In genomic region chr14:96257900-96258299, GRCh38 we compare ENCODE assay signal across 28 cellular contexts. TPM values are rescaled to one million over a fixed set of nuclear protein-coding genes. Genes with fewer than 3 reads are reported as not detected.
"Had no signal": no experiment of that assay in that cellular context is flagged by ENCODE, and none has a peak within 500 bp of the region (broad histone marks: within the 10 kb centered on the region; RNA-seq: fewer than 3 reads in every experiment).

No MANE protein-coding gene starts in this region.

- H3K4me3 ChIP-seq: gastroesophageal sphincter, hepatocyte, left ventricle myocardium inferior, lung, mucosa of descending colon, stomach, tibial artery had no signal

- H3K4me1 ChIP-seq: left ventricle myocardium inferior, tibial artery had no signal

- H2AFZ ChIP-seq: hepatocyte had no signal

- ATAC-seq: activated CD8-positive, alpha-beta memory T cell treated with anti-CD3 and anti-CD28 coated beads, Interleukin-2, amount 10 ng/mL, durations not matched to agents 7 days and 5 days; activated CD8-positive, alpha-beta T cell treated with anti-CD3 and anti-CD28 coated beads, Interleukin-2, amount 10 ng/mL, durations not matched to agents 7 days and 5 days; activated naive CD8-positive, alpha-beta T cell treated with anti-CD3 and anti-CD28 coated beads, Interleukin-2, amount 50 U/mL, for 24 hours; esophagus mucosa; gastroesophageal sphincter; mucosa of descending colon; natural killer cell treated with Interleukin-12 subunit alpha and Interleukin-12 subunit beta and Interleukin-15 and Interleukin-18, amount 100 ng/mL, for 72 hours; sciatic nerve; stimulated activated naive B cell treated with anti-CD40 and anti-IgM and Interleukin-4, amounts not matched to agents 10 μg/mL and 1 μg/mL and 100 μg/mL, for 72 hours; T-helper 17 cell had no signal

- DNase-seq: activated B cell treated with CpG ODN at 0.5 μM for 24 hours; activated CD8-positive, alpha-beta memory T cell treated with anti-CD3 and anti-CD28 coated beads, Interleukin-2, amount 10 ng/mL, durations not matched to agents 7 days and 5 days; activated CD8-positive, alpha-beta T cell treated with anti-CD3 and anti-CD28 coated beads, Interleukin-2, amount 10 ng/mL, durations not matched to agents 7 days and 5 days; activated naive CD8-positive, alpha-beta T cell treated with anti-CD3 and anti-CD28 coated beads, Interleukin-2, amount 50 U/mL, for 24 hours; activated T-cell treated with anti-CD3 and anti-CD28 coated beads, Interleukin-2, amount 50 U/mL, for 48 hours; amygdala; caudate nucleus; cortex of kidney; endodermal cell; islet precursor cell; left ventricle myocardium inferior; mucosa of descending colon; small intestine; stimulated activated CD4-positive, alpha-beta T cell treated with anti-CD3 and anti-CD28 coated beads, Interleukin-1b, Interleukin-23, amount 100 ng/mL, for 48 hours; stimulated activated naive B cell treated with anti-CD40 and anti-IgM and Interleukin-4, amounts not matched to agents 10 μg/mL and 1 μg/mL and 100 μg/mL, for 72 hours; stomach; T-helper 17 cell; T1000 had no signal

- H3K9me3 ChIP-seq: mucosa of descending colon, stomach had no signal

- H3K27ac ChIP-seq: hepatocyte, left ventricle myocardium inferior, tibial artery had no signal

- H3K36me3 ChIP-seq: gastroesophageal sphincter, left ventricle myocardium inferior, stomach, tibial artery had no signal

- H3K27me3 ChIP-seq: gastroesophageal sphincter, hepatocyte had no signal

RNA-seq across cellular contexts. Expression of gene BDKRB1, which starts 1.9 kb away (rescaled TPM):
- total RNA-seq: activated B cell treated with CpG ODN at 0.5 μM for 24 hours; activated CD8-positive, alpha-beta memory T cell treated with anti-CD3 and anti-CD28 coated beads, Interleukin-2, amount 10 ng/mL, durations not matched to agents 7 days and 5 days; activated CD8-positive, alpha-beta T cell treated with anti-CD3 and anti-CD28 coated beads, Interleukin-2, amount 10 ng/mL, durations not matched to agents 7 days and 5 days; activated T-helper 2 cell treated with anti-CD3 and anti-CD28 coated beads, Interferon-gamma antibody, Interleukin-2, Interleukin-4, amounts not matched to agents 10 μg/mL and 5 μg/mL and 100 μg/mL, durations not matched to agents 14 hours and 24 hours and 36 hours; chondrocyte; left ventricle myocardium inferior; natural killer cell treated with Interleukin-12 subunit alpha and Interleukin-12 subunit beta and Interleukin-15 and Interleukin-18, amount 100 ng/mL, for 72 hours; progenitor cell of endocrine pancreas; T-helper 17 cell had no signal

RNA-seq across cellular contexts. Expression of gene BDKRB2, which starts 53.3 kb away (rescaled TPM):
- total RNA-seq: activated B cell treated with CpG ODN at 0.5 μM for 24 hours; activated CD8-positive, alpha-beta memory T cell treated with anti-CD3 and anti-CD28 coated beads, Interleukin-2, amount 10 ng/mL, durations not matched to agents 7 days and 5 days; activated CD8-positive, alpha-beta T cell treated with anti-CD3 and anti-CD28 coated beads, Interleukin-2, amount 10 ng/mL, durations not matched to agents 7 days and 5 days; activated T-helper 2 cell treated with anti-CD3 and anti-CD28 coated beads, Interferon-gamma antibody, Interleukin-2, Interleukin-4, amounts not matched to agents 10 μg/mL and 5 μg/mL and 100 μg/mL, durations not matched to agents 14 hours and 24 hours and 36 hours; natural killer cell treated with Interleukin-12 subunit alpha and Interleukin-12 subunit beta and Interleukin-15 and Interleukin-18, amount 100 ng/mL, for 72 hours; T-helper 17 cell had no signal
